ENCODE assay signal across 6 cellular contexts in genomic region chr17:38747385-38748328, GRCh38. TPM values are rescaled to one million over a fixed set of nuclear protein-coding genes. Genes with fewer than 3 reads are reported as not detected.
DNase-seq lines count a peak whose midpoint lies in the region; ATAC-seq and TF ChIP-seq lines count a peak whose summit lies in the region.

No MANE protein-coding gene starts in this region.

- peak overlapping the region; percentile 74 for H3K9ac ChIP-seq in neural progenitor cell

- peaks cover 48% of the 10 kb centered on the region for H4K20me1 ChIP-seq in neural progenitor cell (ENCODE audit: low read depth)

- POLR2A ChIA-PET in activated CD4-positive, alpha-beta T cell treated with anti-CD3 and anti-CD28 coated beads, Interleukin-2, amount 10 ng/mL, durations not matched to agents 7 days and 5 days (lab: Charles Lee), result no interaction called here
- POLR2A ChIA-PET in MCF 10A (lab: Yijun Ruan, JAX), result interaction anchor here (2.3 to 2.5 kb wide), 2 partner anchors 17 to 42 kb away, joined by 10 to 11 read pairs; partner anchors contain the start of genes CISD3 and MLLT6

- H3K9me3 ChIP-seq in neural progenitor cell (ENCODE audit: low read depth), result no peaks in the 10 kb centered on the region

- peak overlapping the region; percentile 42 for H3K27ac ChIP-seq in neural progenitor cell

- no peak for ATAC-seq in GM18858 (IDR thresholded peaks at IDR 0.05; ENCODE audit: unreplicated experiment)

- TF ChIP-seq CTCF in MCF 10A (IDR thresholded peaks at IDR 0.05; ENCODE audit: unreplicated experiment), result no peak
- peak; percentile 35 for TF ChIP-seq CTCF in neural progenitor cell (IDR thresholded peaks at IDR 0.05)

- H3K79me2 ChIP-seq in neural progenitor cell (ENCODE audit: low read depth), result peaks cover 76% of the 10 kb centered on the region

- peaks cover 39% of the 10 kb centered on the region for H3F3A ChIP-seq in neural progenitor cell (ENCODE audit: low read depth)

- peak overlapping the region; percentile 63 for H2AFZ ChIP-seq in neural progenitor cell (replicated peaks)

- H3K4me1 ChIP-seq in neural progenitor cell, result peaks cover 26% of the 10 kb centered on the region

- DNase-seq in activated CD4-positive, alpha-beta T cell treated with anti-CD3 and anti-CD28 coated beads, Interleukin-2, amount 10 ng/mL, durations not matched to agents 7 days and 5 days, result no peak
- no peak for DNase-seq in activated CD4-positive, alpha-beta T cell treated with anti-CD3 and anti-CD28 coated beads, Interleukin-2, amount 50 U/mL, for 4 hours
- DNase-seq in MCF 10A (ENCODE audit: unreplicated experiment), result no peak
- DNase-seq in neural progenitor cell (ENCODE audit: low spot score), result peak; percentile 80
- DNase-seq in NCI-H2196 (lab: John Stamatoyannopoulos, UW; ENCODE audit: unreplicated experiment), result no peak

- no peaks in the 10 kb centered on the region for H3K36me3 ChIP-seq in neural progenitor cell

- CTCF ChIA-PET in activated CD4-positive, alpha-beta T cell treated with anti-CD3 and anti-CD28 coated beads, Interleukin-2, amount 10 ng/mL, durations not matched to agents 7 days and 5 days (lab: Charles Lee), result no interaction called here
- CTCF ChIA-PET in MCF 10A (lab: Yijun Ruan, JAX), result interaction anchor here (5.4 kb wide), 1 partner anchor 13 kb away, joined by 45 read pairs; no protein-coding TSS in a partner anchor

- no TSS peak for BruUV-seq in MCF 10A (replicated peaks; lab: Mats Ljungman, UMichigan)

- H3K27ac Mint-ChIP-seq in activated CD4-positive, alpha-beta T cell treated with anti-CD3 and anti-CD28 coated beads, Interleukin-2, amount 10 ng/mL, durations not matched to agents 7 days and 5 days, result no peak overlapping the region
- H3K27ac Mint-ChIP-seq in MCF 10A (ENCODE audit: low read depth, unreplicated experiment) (peak overlapping the region; percentile 26), neural progenitor cell (peak overlapping the region; percentile 86)

- H3K36me3 Mint-ChIP-seq in activated CD4-positive, alpha-beta T cell treated with anti-CD3 and anti-CD28 coated beads, Interleukin-2, amount 10 ng/mL, durations not matched to agents 7 days and 5 days (ENCODE audit: low read depth), result peaks cover 5% of the 10 kb centered on the region
- peaks cover 28% of the 10 kb centered on the region for H3K36me3 Mint-ChIP-seq in MCF 10A (ENCODE audit: insufficient read depth, unreplicated experiment)
- peaks cover 10% of the 10 kb centered on the region for H3K36me3 Mint-ChIP-seq in neural progenitor cell

- peaks cover 45% of the 10 kb centered on the region for H3K4me1 Mint-ChIP-seq in activated CD4-positive, alpha-beta T cell treated with anti-CD3 and anti-CD28 coated beads, Interleukin-2, amount 10 ng/mL, durations not matched to agents 7 days and 5 days
- peaks cover 46% of the 10 kb centered on the region for H3K4me1 Mint-ChIP-seq in MCF 10A (ENCODE audit: insufficient read depth, unreplicated experiment)
- H3K4me1 Mint-ChIP-seq in neural progenitor cell, result peaks cover 56% of the 10 kb centered on the region

- peak overlapping the region; percentile 92 for H3K4me3 ChIP-seq in neural progenitor cell

- intact Hi-C loops in MCF 10A (cut with micrococcal nuclease), result no loop called here

- H3K27me3 Mint-ChIP-seq in activated CD4-positive, alpha-beta T cell treated with anti-CD3 and anti-CD28 coated beads, Interleukin-2, amount 10 ng/mL, durations not matched to agents 7 days and 5 days, result peaks cover 54% of the 10 kb centered on the region
- H3K27me3 Mint-ChIP-seq in MCF 10A (ENCODE audit: insufficient read depth, unreplicated experiment) (no peaks in the 10 kb centered on the region), neural progenitor cell (ENCODE audit: insufficient read depth, low read depth) (peaks cover 26% of the 10 kb centered on the region)

- peak overlapping the region; percentile 99 for H3K4me2 ChIP-seq in neural progenitor cell

- H3K4me3 Mint-ChIP-seq in activated CD4-positive, alpha-beta T cell treated with anti-CD3 and anti-CD28 coated beads, Interleukin-2, amount 10 ng/mL, durations not matched to agents 7 days and 5 days, result peak overlapping the region; percentile 64
- H3K4me3 Mint-ChIP-seq in MCF 10A (ENCODE audit: unreplicated experiment) (peak overlapping the region; percentile 96), neural progenitor cell (peak overlapping the region; percentile 97)

- H3K9me3 Mint-ChIP-seq in activated CD4-positive, alpha-beta T cell treated with anti-CD3 and anti-CD28 coated beads, Interleukin-2, amount 10 ng/mL, durations not matched to agents 7 days and 5 days, result no peaks in the 10 kb centered on the region
- H3K9me3 Mint-ChIP-seq in MCF 10A (ENCODE audit: unreplicated experiment) (no peaks in the 10 kb centered on the region), neural progenitor cell (peaks cover 3% of the 10 kb centered on the region)

- no peaks in the 10 kb centered on the region for H3K27me3 ChIP-seq in neural progenitor cell

RNA-seq across cellular contexts. Expression of gene PCGF2, which starts 0.5 kb away (rescaled TPM):
- total RNA-seq in activated CD4-positive, alpha-beta T cell treated with anti-CD3 and anti-CD28 coated beads, Interleukin-2, amount 10 ng/mL, durations not matched to agents 7 days and 5 days, result under 1 TPM; 0.22 to 0.23 TPM
- 32.6 and 39.5 TPM in 2 replicates for total RNA-seq in MCF 10A (2022)
- 16.7 and 23.8 TPM in 2 replicates for total RNA-seq in neural progenitor cell (ENCODE audit: low replicate concordance)

RNA-seq across cellular contexts. Expression of gene PSMB3, which starts 4.9 kb away (rescaled TPM):
- 100 to 1,000 TPM; 262 to 294 TPM for total RNA-seq in activated CD4-positive, alpha-beta T cell treated with anti-CD3 and anti-CD28 coated beads, Interleukin-2, amount 10 ng/mL, durations not matched to agents 7 days and 5 days
- total RNA-seq in MCF 10A (2022) (124 and 145 TPM in 2 replicates), neural progenitor cell (ENCODE audit: low replicate concordance) (127 and 141 TPM in 2 replicates)

RNA-seq across cellular contexts. Expression of gene CISD3, which starts 17.5 kb away (rescaled TPM):
- total RNA-seq in activated CD4-positive, alpha-beta T cell treated with anti-CD3 and anti-CD28 coated beads, Interleukin-2, amount 10 ng/mL, durations not matched to agents 7 days and 5 days, result 10 to 100 TPM; 45.7 to 46.3 TPM
- total RNA-seq in MCF 10A (2022) (36.8 and 42.0 TPM in 2 replicates), neural progenitor cell (ENCODE audit: low replicate concordance) (0.60 and 1.0 TPM in 2 replicates)

RNA-seq across cellular contexts. Expression of gene MLLT6, which starts 42.6 kb away (rescaled TPM):
- 100 to 1,000 TPM; 251 to 264 TPM for total RNA-seq in activated CD4-positive, alpha-beta T cell treated with anti-CD3 and anti-CD28 coated beads, Interleukin-2, amount 10 ng/mL, durations not matched to agents 7 days and 5 days
- total RNA-seq in MCF 10A (2022) (59.6 and 65.3 TPM in 2 replicates), neural progenitor cell (ENCODE audit: low replicate concordance) (7.4 and 24.4 TPM in 2 replicates)

RNA-seq across cellular contexts. Expression of gene PIP4K2B, which starts 51.7 kb away (rescaled TPM):
- total RNA-seq in activated CD4-positive, alpha-beta T cell treated with anti-CD3 and anti-CD28 coated beads, Interleukin-2, amount 10 ng/mL, durations not matched to agents 7 days and 5 days, result 10 to 100 TPM; 49.4 to 52.6 TPM
- 25.9 and 27.4 TPM in 2 replicates for total RNA-seq in MCF 10A (2022)
- total RNA-seq in neural progenitor cell (ENCODE audit: low replicate concordance), result 45.6 and 81.1 TPM in 2 replicates

Comparison
In these comparisons a context has a peak if more than half of its experiments do, and no peak if none do; other contexts are left out.
1. RNA of gene PCGF2, which starts 0.5 kb away (total RNA-seq): 32.6 to 39.5 TPM in MCF 10A and 16.7 to 23.8 TPM in neural progenitor cell; 0.22 to 0.23 TPM in activated CD4-positive, alpha-beta T cell treated with anti-CD3 and anti-CD28 coated beads, Interleukin-2, amount 10 ng/mL, durations not matched to agents 7 days and 5 days; every median in the first group is over 10 times any median in the second.
2. RNA of gene CISD3, which starts 17.5 kb away (total RNA-seq): 45.7 to 46.3 TPM in activated CD4-positive, alpha-beta T cell treated with anti-CD3 and anti-CD28 coated beads, Interleukin-2, amount 10 ng/mL, durations not matched to agents 7 days and 5 days and 36.8 to 42.0 TPM in MCF 10A; 0.60 to 1.0 TPM in neural progenitor cell; every median in the first group is over 10 times any median in the second.
3. Peak in every context shown above with its lines, with median percentiles within 50 percentile points of each other: H3K4me3 Mint-ChIP-seq.